In genomic region chr17:41406205-41406604, GRCh38 we compare ENCODE assay signal across 1 cellular context.
TF ChIP-seq lines count a peak whose summit lies in the region.

No MANE protein-coding gene starts in this region.

TF ChIP-seq in WTC11, 78 proteins besides CTCF, POLR2A, EP300 and RAD21:
- TF ChIP-seq ZNF671 (CRISPR knock-in tag; IDR thresholded peaks at IDR 0.05), result no peak
- no peak for TF ChIP-seq ATF6 (CRISPR knock-in tag; IDR thresholded peaks at IDR 0.05)
- TF ChIP-seq ELF4 (CRISPR knock-in tag; IDR thresholded peaks at IDR 0.05; ENCODE audit: low read depth), result no peak
- no peak for TF ChIP-seq SP1 (CRISPR knock-in tag; conservative IDR thresholded peaks at IDR 0.05)
- no peak for TF ChIP-seq TEAD4 (CRISPR knock-in tag; IDR thresholded peaks at IDR 0.05)
- TF ChIP-seq, protein P1, sequence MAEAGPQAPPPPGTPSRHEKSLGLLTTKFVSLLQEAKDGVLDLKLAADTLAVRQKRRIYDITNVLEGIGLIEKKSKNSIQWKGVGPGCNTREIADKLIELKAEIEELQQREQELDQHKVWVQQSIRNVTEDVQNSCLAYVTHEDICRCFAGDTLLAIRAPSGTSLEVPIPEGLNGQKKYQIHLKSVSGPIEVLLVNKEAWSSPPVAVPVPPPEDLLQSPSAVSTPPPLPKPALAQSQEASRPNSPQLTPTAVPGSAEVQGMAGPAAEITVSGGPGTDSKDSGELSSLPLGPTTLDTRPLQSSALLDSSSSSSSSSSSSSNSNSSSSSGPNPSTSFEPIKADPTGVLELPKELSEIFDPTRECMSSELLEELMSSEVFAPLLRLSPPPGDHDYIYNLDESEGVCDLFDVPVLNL (CRISPR knock-in tag; IDR thresholded peaks at IDR 0.05; ENCODE audit: borderline replicate concordance, low read depth), result no peak
- TF ChIP-seq, protein P2, sequence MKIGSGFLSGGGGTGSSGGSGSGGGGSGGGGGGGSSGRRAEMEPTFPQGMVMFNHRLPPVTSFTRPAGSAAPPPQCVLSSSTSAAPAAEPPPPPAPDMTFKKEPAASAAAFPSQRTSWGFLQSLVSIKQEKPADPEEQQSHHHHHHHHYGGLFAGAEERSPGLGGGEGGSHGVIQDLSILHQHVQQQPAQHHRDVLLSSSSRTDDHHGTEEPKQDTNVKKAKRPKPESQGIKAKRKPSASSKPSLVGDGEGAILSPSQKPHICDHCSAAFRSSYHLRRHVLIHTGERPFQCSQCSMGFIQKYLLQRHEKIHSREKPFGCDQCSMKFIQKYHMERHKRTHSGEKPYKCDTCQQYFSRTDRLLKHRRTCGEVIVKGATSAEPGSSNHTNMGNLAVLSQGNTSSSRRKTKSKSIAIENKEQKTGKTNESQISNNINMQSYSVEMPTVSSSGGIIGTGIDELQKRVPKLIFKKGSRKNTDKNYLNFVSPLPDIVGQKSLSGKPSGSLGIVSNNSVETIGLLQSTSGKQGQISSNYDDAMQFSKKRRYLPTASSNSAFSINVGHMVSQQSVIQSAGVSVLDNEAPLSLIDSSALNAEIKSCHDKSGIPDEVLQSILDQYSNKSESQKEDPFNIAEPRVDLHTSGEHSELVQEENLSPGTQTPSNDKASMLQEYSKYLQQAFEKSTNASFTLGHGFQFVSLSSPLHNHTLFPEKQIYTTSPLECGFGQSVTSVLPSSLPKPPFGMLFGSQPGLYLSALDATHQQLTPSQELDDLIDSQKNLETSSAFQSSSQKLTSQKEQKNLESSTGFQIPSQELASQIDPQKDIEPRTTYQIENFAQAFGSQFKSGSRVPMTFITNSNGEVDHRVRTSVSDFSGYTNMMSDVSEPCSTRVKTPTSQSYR (CRISPR knock-in tag; IDR thresholded peaks at IDR 0.05), result no peak
- TF ChIP-seq FOXJ3 (CRISPR knock-in tag; IDR thresholded peaks at IDR 0.05; ENCODE audit: borderline replicate concordance), result no peak
- TF ChIP-seq RORB (CRISPR knock-in tag; IDR thresholded peaks at IDR 0.05), result no peak
- no peak for TF ChIP-seq E2F1 (CRISPR knock-in tag; IDR thresholded peaks at IDR 0.05)
- TF ChIP-seq, protein P3, sequence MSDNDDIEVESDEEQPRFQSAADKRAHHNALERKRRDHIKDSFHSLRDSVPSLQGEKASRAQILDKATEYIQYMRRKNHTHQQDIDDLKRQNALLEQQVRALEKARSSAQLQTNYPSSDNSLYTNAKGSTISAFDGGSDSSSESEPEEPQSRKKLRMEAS (CRISPR knock-in tag; IDR thresholded peaks at IDR 0.05), result no peak
- TF ChIP-seq KAT7 (CRISPR knock-in tag; IDR thresholded peaks at IDR 0.05; ENCODE audit: borderline replicate concordance), result no peak
- TF ChIP-seq, protein P4, sequence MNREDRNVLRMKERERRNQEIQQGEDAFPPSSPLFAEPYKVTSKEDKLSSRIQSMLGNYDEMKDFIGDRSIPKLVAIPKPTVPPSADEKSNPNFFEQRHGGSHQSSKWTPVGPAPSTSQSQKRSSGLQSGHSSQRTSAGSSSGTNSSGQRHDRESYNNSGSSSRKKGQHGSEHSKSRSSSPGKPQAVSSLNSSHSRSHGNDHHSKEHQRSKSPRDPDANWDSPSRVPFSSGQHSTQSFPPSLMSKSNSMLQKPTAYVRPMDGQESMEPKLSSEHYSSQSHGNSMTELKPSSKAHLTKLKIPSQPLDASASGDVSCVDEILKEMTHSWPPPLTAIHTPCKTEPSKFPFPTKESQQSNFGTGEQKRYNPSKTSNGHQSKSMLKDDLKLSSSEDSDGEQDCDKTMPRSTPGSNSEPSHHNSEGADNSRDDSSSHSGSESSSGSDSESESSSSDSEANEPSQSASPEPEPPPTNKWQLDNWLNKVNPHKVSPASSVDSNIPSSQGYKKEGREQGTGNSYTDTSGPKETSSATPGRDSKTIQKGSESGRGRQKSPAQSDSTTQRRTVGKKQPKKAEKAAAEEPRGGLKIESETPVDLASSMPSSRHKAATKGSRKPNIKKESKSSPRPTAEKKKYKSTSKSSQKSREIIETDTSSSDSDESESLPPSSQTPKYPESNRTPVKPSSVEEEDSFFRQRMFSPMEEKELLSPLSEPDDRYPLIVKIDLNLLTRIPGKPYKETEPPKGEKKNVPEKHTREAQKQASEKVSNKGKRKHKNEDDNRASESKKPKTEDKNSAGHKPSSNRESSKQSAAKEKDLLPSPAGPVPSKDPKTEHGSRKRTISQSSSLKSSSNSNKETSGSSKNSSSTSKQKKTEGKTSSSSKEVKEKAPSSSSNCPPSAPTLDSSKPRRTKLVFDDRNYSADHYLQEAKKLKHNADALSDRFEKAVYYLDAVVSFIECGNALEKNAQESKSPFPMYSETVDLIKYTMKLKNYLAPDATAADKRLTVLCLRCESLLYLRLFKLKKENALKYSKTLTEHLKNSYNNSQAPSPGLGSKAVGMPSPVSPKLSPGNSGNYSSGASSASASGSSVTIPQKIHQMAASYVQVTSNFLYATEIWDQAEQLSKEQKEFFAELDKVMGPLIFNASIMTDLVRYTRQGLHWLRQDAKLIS (CRISPR knock-in tag; IDR thresholded peaks at IDR 0.05; ENCODE audit: borderline replicate concordance), result no peak
